ENCODE assay signal across 8 cellular contexts in the genomic region with DNA sequence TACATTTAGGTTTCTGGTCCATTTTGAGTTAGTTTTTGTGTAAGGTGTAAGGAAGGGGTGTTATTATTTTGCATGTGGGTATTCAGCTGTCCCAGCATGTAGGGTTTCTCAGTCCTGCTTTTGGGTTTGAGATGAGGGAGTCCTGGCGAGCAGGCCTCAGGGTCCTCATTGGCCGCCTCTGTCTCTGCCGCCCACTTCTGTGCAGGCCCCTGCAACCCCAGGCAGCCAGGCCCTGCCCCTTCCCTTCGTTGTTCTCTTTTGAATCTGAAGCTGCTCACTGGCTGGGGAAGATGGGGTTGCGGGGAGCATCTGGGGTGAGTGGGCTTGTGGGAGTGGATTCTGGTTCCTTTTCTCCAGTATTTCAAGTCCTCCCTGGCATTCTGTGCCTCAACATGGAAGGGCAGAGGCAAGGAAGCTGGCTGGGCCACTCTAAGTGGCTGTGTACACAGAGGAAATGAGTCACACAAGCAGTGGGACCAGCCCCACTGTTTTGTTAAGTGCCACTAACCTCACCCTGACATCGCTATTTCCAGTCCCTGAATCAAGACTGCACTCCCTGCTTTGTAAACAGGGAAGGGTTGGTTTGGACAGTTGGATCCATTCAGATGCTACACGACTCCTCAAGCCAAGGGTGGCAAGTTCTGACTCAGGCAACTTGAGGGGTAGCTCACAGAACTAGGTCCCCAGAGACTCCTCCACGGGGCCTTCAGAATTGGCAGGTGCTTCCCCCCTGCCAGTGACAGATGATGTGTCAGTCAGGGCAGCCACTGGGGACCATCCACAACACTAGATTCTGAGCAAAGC. TPM values are rescaled to one million over a fixed set of nuclear protein-coding genes. Genes with fewer than 3 reads are reported as not detected.
DNase-seq lines count a peak whose midpoint lies in the region; ATAC-seq and TF ChIP-seq lines count a peak whose summit lies in the region.
"Not testable (repeated sequence)": the region's sequence is repeated elsewhere in the genome, so short reads cannot be mapped to it uniquely, and the experiment has no call there.

No MANE protein-coding gene starts in this region.

- H3K36me3 ChIP-seq in mucosa of rectum (ENCODE audit: control insufficient read depth in 2 of 2, insufficient read depth in 2 of 2, low read length in 2 of 2); upper lobe of right lung: not testable (repeated sequence)

- not testable (repeated sequence) for H3K27me3 ChIP-seq in mucosa of rectum (ENCODE audit: control insufficient read depth in 2 of 2, insufficient read depth in 2 of 2, low read length in 2 of 2); upper lobe of right lung

- H3K27ac ChIP-seq in epithelial cell of prostate, result peak overlapping the region; percentile 58
- H3K27ac ChIP-seq in mucosa of rectum (ENCODE audit: low read depth in 2 of 2, low read length in 2 of 2), result peak overlapping the region; percentile 43 to 70
- H3K27ac ChIP-seq in upper lobe of right lung, result peak overlapping the region; percentile 63

- not testable (repeated sequence) for H3K4me1 ChIP-seq in mucosa of rectum (ENCODE audit: control insufficient read depth in 2 of 2, insufficient read depth in 2 of 2, low read length in 2 of 2); upper lobe of right lung

- DNase-seq in GM10248 (ENCODE audit: extremely low spot score), result peak; percentile 25
- DNase-seq in NCI-H510A treated with DMSO at 0.1 percent for 48 hours (lab: John Stamatoyannopoulos, UW), result peak; percentile 34
- DNase-seq in activated CD4-positive, alpha-beta T cell treated with anti-CD3 and anti-CD28 coated beads for 48 hours, result peak; percentile 62
- DNase-seq in epithelial cell of prostate (ENCODE audit: low read depth, low spot score), result not testable (repeated sequence)
- DNase-seq in upper lobe of right lung, result peak; percentile 78

- H3K9ac ChIP-seq in mucosa of rectum (ENCODE audit: low read depth in 1 of 2, low read length in 2 of 2), result not testable (repeated sequence)

- CTCF ChIA-PET in GM10248 (lab: Yijun Ruan, JAX), result not testable (repeated sequence)

- TF ChIP-seq CTCF in GM10248 (IDR thresholded peaks at IDR 0.05; ENCODE audit: control extremely low read depth, extremely low read depth, low read depth, missing control alignments); upper lobe of right lung (IDR thresholded peaks at IDR 0.05): not testable (repeated sequence)

- POLR2A ChIA-PET in GM10248 (lab: Yijun Ruan, JAX), result not testable (repeated sequence)

- not testable (repeated sequence) for H3K9me3 ChIP-seq in mucosa of rectum (ENCODE audit: control insufficient read depth in 2 of 2, low read length in 2 of 2); upper lobe of right lung

- intact Hi-C loops in upper lobe of right lung (cut with DNase I), result not testable (repeated sequence)

- not testable (repeated sequence) for H3K4me3 ChIP-seq in mucosa of rectum (ENCODE audit: low read length in 2 of 2); upper lobe of right lung

- ATAC-seq in GM21786 (IDR thresholded peaks at IDR 0.05; ENCODE audit: unreplicated experiment), result peak; percentile 87
- peak; percentile 93 for ATAC-seq in HG03432 (IDR thresholded peaks at IDR 0.05; ENCODE audit: unreplicated experiment)
- ATAC-seq in upper lobe of right lung, result peak; percentile 98

RNA-seq across cellular contexts. Expression of a gene that starts 28.8 kb away (rescaled TPM):
- 69.8 TPM for total RNA-seq in upper lobe of right lung

RNA-seq across cellular contexts. Expression of a gene that starts 29.1 kb away (rescaled TPM):
- 73.8 TPM for total RNA-seq in upper lobe of right lung
